8 cellular contexts compared by ENCODE assay signal in the genomic region with DNA sequence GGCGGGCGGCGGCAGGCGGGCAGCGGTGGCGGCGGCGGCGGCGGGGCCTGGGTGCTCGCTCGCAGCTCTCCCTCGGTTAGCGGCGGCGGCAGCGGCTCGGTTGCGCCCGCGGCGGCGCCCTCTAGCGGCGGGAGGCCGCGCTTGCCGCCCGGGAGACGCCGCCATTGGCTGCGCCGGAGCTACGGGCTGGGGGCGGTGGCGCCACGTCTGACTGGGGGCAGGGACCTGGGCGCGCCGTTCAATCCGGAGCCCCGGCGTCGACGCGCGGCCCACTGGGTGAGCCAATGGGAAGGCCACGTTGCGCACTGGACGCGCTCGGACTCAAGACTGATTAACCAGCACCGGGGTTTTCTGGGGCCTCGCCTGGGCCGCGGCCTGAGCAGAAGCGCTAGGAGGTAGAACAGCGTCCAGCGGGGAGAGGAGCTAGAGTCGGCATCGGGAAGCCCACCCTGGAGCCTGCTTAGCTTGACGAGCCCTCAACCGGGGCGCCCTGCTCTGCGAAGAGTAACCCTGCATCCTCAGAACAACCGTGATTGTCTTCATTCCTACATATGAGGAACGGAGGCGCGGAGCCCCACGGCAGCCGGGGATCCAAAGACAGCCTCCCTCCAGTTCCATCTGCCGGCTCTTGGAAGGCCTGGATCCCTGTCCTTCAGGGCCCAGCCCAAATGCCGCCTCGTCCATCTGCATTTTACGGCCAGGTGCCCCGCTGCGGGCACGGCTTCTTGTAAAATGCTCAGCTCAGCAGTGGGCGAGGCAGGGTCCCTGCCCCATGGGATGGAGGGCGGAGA.
DNase-seq lines count a peak whose midpoint lies in the region; ATAC-seq and TF ChIP-seq lines count a peak whose summit lies in the region.

A gene with protein sequence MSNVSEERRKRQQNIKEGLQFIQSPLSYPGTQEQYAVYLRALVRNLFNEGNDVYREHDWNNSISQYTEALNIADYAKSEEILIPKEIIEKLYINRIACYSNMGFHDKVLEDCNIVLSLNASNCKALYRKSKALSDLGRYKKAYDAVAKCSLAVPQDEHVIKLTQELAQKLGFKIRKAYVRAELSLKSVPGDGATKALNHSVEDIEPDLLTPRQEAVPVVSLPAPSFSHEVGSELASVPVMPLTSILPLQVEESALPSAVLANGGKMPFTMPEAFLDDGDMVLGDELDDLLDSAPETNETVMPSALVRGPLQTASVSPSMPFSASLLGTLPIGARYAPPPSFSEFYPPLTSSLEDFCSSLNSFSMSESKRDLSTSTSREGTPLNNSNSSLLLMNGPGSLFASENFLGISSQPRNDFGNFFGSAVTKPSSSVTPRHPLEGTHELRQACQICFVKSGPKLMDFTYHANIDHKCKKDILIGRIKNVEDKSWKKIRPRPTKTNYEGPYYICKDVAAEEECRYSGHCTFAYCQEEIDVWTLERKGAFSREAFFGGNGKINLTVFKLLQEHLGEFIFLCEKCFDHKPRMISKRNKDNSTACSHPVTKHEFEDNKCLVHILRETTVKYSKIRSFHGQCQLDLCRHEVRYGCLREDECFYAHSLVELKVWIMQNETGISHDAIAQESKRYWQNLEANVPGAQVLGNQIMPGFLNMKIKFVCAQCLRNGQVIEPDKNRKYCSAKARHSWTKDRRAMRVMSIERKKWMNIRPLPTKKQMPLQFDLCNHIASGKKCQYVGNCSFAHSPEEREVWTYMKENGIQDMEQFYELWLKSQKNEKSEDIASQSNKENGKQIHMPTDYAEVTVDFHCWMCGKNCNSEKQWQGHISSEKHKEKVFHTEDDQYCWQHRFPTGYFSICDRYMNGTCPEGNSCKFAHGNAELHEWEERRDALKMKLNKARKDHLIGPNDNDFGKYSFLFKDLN (minus strand): TSS at position 93 of the 791 bp plus-strand sequence. CDS start 14,904 bp downstream, outside the sequence.

- peak; percentile 85 for ATAC-seq in GM19023 (IDR thresholded peaks at IDR 0.05; ENCODE audit: unreplicated experiment)
- ATAC-seq in HG03280 (IDR thresholded peaks at IDR 0.05; ENCODE audit: unreplicated experiment): peak; percentile 94
- peak; percentile 97 for ATAC-seq in central memory CD8-positive, alpha-beta T cell (replicated peaks; ENCODE audit: extremely low read depth, poor library complexity, severe bottlenecking)

- H3K27ac Mint-ChIP-seq in central memory CD8-positive, alpha-beta T cell (ENCODE audit: low read depth): peak within 1 kb of the TSS; percentile 91

- no peaks in the 10 kb centered on the region for H3K27me3 Mint-ChIP-seq in central memory CD8-positive, alpha-beta T cell

- H3K4me1 Mint-ChIP-seq in central memory CD8-positive, alpha-beta T cell: peaks cover 60% of the 10 kb centered on the region

- peak within 1 kb of the TSS; percentile 88 for H3K4me3 Mint-ChIP-seq in central memory CD8-positive, alpha-beta T cell

- TF ChIP-seq CTCF in AG10803 (conservative IDR thresholded peaks at IDR 0.05; ENCODE audit: low read length): no peak; the same call in 1 of the 2 replicates

- peak within 1 kb of the TSS; percentile 83 for H3K4me3 ChIP-seq in AG10803 (ENCODE audit: low read length)

- H3K9me3 Mint-ChIP-seq in central memory CD8-positive, alpha-beta T cell: no peaks in the 10 kb centered on the region

- DNase-seq in AG10803 (ENCODE audit: low read depth): peak; percentile 97
- DNase-seq in NCI-H345 treated with DMSO at 0.1 percent for 48 hours (lab: John Stamatoyannopoulos, UW; ENCODE audit: unreplicated experiment): peak; percentile 93
- peak; percentile 87 for DNase-seq in activated CD4-positive, CD25-positive, alpha-beta regulatory T cell treated with anti-CD3 and anti-CD28 coated beads, Interleukin-2, amount 50 U/mL, for 16 hours (ENCODE audit: low read depth, low spot score)
- DNase-seq in central memory CD8-positive, alpha-beta T cell (ENCODE audit: low spot score in 2 of 2): peak; percentile 86 to 91
- peak; percentile 99 for DNase-seq in islet precursor cell
- DNase-seq in stimulated activated CD4-positive, alpha-beta T cell treated with anti-CD3 and anti-CD28 coated beads, Interleukin-12 subunit alpha, Interleukin-12 subunit beta, amount 100 ng/mL, for 48 hours (ENCODE audit: low read depth in 2 of 3, low spot score in 1 of 3): peak; percentile 84 to 90 (median 90)

- peaks cover 16% of the 10 kb centered on the region for H3K36me3 Mint-ChIP-seq in central memory CD8-positive, alpha-beta T cell (ENCODE audit: insufficient read depth)

Comparison
In these comparisons a context has a peak if more than half of its experiments do, and no peak if none do; other contexts are left out.
1. Peak in every context shown above with its lines: DNase-seq, ATAC-seq and H3K4me3 ChIP-seq.